ENCODE assay signal across 9 cellular contexts in the genomic region with DNA sequence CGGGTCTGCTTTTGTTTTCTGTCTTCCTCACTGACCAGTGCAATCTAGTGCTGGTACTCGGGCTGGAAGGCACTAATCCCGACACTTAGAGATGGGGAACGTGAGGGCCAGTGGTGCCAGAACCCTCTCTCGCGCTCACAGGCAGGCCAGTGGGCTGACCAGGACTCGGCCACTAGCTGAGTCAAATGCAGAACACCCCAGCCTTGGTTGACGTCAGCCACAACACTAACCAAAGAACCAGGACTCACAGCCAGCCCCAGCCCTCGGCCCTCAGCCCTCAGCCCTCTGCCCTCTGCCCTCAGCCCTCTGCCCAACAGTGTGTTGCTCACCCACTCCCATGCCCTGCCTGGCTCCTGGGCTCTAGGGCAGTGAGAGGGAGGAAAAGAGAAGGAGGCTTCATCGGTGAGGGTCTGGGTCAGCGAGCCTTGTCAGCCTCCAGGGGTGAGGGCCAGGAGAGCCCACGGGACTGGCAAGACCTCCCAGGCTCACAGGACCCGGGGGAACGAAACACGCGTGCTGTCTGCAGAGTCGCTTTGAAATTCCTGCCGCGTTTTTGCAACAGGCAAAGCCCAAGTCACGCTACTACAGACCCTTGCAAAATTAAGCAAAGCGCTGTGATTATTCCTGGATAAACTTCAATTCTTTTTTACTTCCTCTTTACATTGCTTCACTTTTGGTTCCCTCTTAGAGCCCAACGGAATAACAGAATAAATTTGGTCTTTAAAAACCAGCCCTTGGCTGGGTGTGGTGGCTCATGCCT. TPM values are rescaled to one million over a fixed set of nuclear protein-coding genes. Genes with fewer than 3 reads are reported as not detected.
DNase-seq lines count a peak whose midpoint lies in the region; ATAC-seq and TF ChIP-seq lines count a peak whose summit lies in the region.
"Had no signal": no experiment of that assay in that cellular context is flagged by ENCODE, and none has a peak within 500 bp of the region (broad histone marks: within the 10 kb centered on the region; RNA-seq: fewer than 3 reads in every experiment).

No MANE protein-coding gene starts in this region.

- peak overlapping the region; percentile 37 for H3K4me3 ChIP-seq in SJSA1
- H3K4me3 ChIP-seq in fibroblast of the aortic adventitia (ENCODE audit: low read depth, low read length) = peak overlapping the region; percentile 70

- ATAC-seq in CD4-positive, alpha-beta T cell (ENCODE audit: poor library complexity) = no peak

- H3K9me3 Mint-ChIP-seq in CD4-positive, alpha-beta T cell = no peaks in the 10 kb centered on the region
- H3K9me3 Mint-ChIP-seq: IgD-negative memory B cell had no signal

- POLR2A ChIA-PET in CD4-positive, alpha-beta T cell (lab: Charles Lee) = no interaction called here

- H3K4me1 ChIP-seq in SJSA1 (replicated peaks) = peaks cover 61% of the 10 kb centered on the region

- TF ChIP-seq CTCF in fibroblast of the aortic adventitia (IDR thresholded peaks at IDR 0.05; ENCODE audit: insufficient read depth, low read length) = no peak
- no peak for TF ChIP-seq CTCF in CD4-positive, alpha-beta T cell (IDR thresholded peaks at IDR 0.05)

- CTCF ChIA-PET in CD4-positive, alpha-beta T cell (lab: Charles Lee) = no interaction called here

- no peak overlapping the region for H3K4me3 Mint-ChIP-seq in CD4-positive, alpha-beta T cell

- H3K27ac ChIP-seq in SJSA1 = peak overlapping the region; percentile 11; the same call in 1 of the 2 replicates
- H3K27ac ChIP-seq in CD4-positive, alpha-beta T cell (ENCODE audit: low read depth, low read length) = no peak overlapping the region

- no peaks in the 10 kb centered on the region for H3K9me3 ChIP-seq in SJSA1 (replicated peaks)
- no peaks in the 10 kb centered on the region for H3K9me3 ChIP-seq in CD4-positive, alpha-beta T cell (ENCODE audit: control insufficient read depth, low read length)

- no peaks in the 10 kb centered on the region for H3K27me3 ChIP-seq in SJSA1 (replicated peaks)
- no peaks in the 10 kb centered on the region for H3K27me3 ChIP-seq in CD4-positive, alpha-beta T cell (ENCODE audit: control insufficient read depth, insufficient read depth, low read length)

- intact Hi-C loops in posterior vena cava (cut with DNase I) = no loop called here
- intact Hi-C loops in CD4-positive, alpha-beta T cell (cut with DNase I, micrococcal nuclease) = no loop called here

- no peaks in the 10 kb centered on the region for H3K36me3 Mint-ChIP-seq in CD4-positive, alpha-beta T cell (ENCODE audit: low read depth)
- H3K36me3 Mint-ChIP-seq: IgD-negative memory B cell had no signal

- no peak overlapping the region for H3K27ac Mint-ChIP-seq in CD4-positive, alpha-beta T cell
- H3K27ac Mint-ChIP-seq: IgD-negative memory B cell had no signal

- peak; percentile 90 for DNase-seq in CD1c-positive myeloid dendritic cell (ENCODE audit: extremely low spot score)
- peak; percentile 48 to 66 for DNase-seq in SJSA1 (ENCODE audit: low read depth in 1 of 2, low spot score in 2 of 2)
- peak; percentile 70 for DNase-seq in fibroblast of the aortic adventitia (ENCODE audit: low read depth)
- peak; percentile 92 for DNase-seq in posterior vena cava (ENCODE audit: low spot score)
- no peak for DNase-seq in activated CD4-positive, alpha-beta T cell treated with anti-CD3 and anti-CD28 coated beads, Interleukin-2, amount 50 U/mL, for 48 hours
- DNase-seq in NCI-H1105 treated with DMSO at 0.1 percent for 48 hours (lab: John Stamatoyannopoulos, UW) = no peak
- DNase-seq in activated CD4-positive, alpha-beta T cell treated with anti-CD3 and anti-CD28 coated beads, Interleukin-2, amount 50 U/mL, for 1 hour = no peak
- DNase-seq in CD4-positive, alpha-beta T cell = no peak

- no peaks in the 10 kb centered on the region for H3K27me3 Mint-ChIP-seq in CD4-positive, alpha-beta T cell
- H3K27me3 Mint-ChIP-seq: IgD-negative memory B cell had no signal

- H3K36me3 ChIP-seq in SJSA1 = peaks cover 34% of the 10 kb centered on the region

- H3K4me1 Mint-ChIP-seq in CD4-positive, alpha-beta T cell (ENCODE audit: low read depth) = no peaks in the 10 kb centered on the region

RNA-seq across cellular contexts. Expression of a gene that starts 27.5 kb away (rescaled TPM):
- total RNA-seq in SJSA1 (2014; rRNA removed; shearing (Covaris generic)) = 126 and 192 TPM in 2 replicates
- total RNA-seq in fibroblast of the aortic adventitia (ENCODE audit: low replicate concordance) = 36.2 and 36.4 TPM in 2 replicates
- total RNA-seq in posterior vena cava = 10 to 100 TPM; 48.5 to 74.0 TPM
- 1 to 10 TPM; 6.7 to 7.4 TPM for total RNA-seq in CD4-positive, alpha-beta T cell

RNA-seq across cellular contexts. Expression of a gene that starts 49.4 kb away (rescaled TPM):
- 61.9 and 124 TPM in 2 replicates for total RNA-seq in SJSA1 (2014; rRNA removed; shearing (Covaris generic))
- total RNA-seq in fibroblast of the aortic adventitia (ENCODE audit: low replicate concordance) (61.6 and 109 TPM in 2 replicates), posterior vena cava (10 to 100 TPM; 29.7 to 30.1 TPM)
- 100 to 1,000 TPM; 141 TPM for total RNA-seq in CD4-positive, alpha-beta T cell

Comparison
In these comparisons a context has a peak if more than half of its experiments do, and no peak if none do; other contexts are left out.
1. DNase-seq: peak in CD1c-positive myeloid dendritic cell (single experiment), SJSA1 (2 of 2), fibroblast of the aortic adventitia (single experiment) and posterior vena cava (single experiment); none in activated CD4-positive, alpha-beta T cell treated with anti-CD3 and anti-CD28 coated beads, Interleukin-2, amount 50 U/mL, for 48 hours (0 of 2), NCI-H1105 treated with DMSO at 0.1 percent for 48 hours (single experiment), activated CD4-positive, alpha-beta T cell treated with anti-CD3 and anti-CD28 coated beads, Interleukin-2, amount 50 U/mL, for 1 hour (single experiment) and CD4-positive, alpha-beta T cell (0 of 10).